ENCODE assay signal across 17 cellular contexts in genomic region chr15:82964890-82965289, GRCh38. TPM values are rescaled to one million over a fixed set of nuclear protein-coding genes. Genes with fewer than 3 reads are reported as not detected.
A peak's percentile ranks its signal among the peaks of the same experiment; 100 is the strongest.
DNase-seq lines count a peak whose midpoint lies in the region; ATAC-seq and TF ChIP-seq lines count a peak whose summit lies in the region.
"Had no signal": no experiment of that assay in that cellular context is flagged by ENCODE, and none has a peak within 500 bp of the region (broad histone marks: within the 10 kb centered on the region; RNA-seq: fewer than 3 reads in every experiment).

No MANE protein-coding gene starts in this region.

- 95 to 99% (median 96%) methylated on average over 5 of the region's 5 CpGs for WGBS in psoas muscle, 3 donors

- ATAC-seq in psoas muscle: no peak
- no peak for ATAC-seq in stimulated activated naive CD8-positive, alpha-beta T cell treated with anti-CD3 and anti-CD28 coated beads, Interleukin-15, amount 100 ng/mL, for 72 hours
- ATAC-seq: A549; CD8-positive, alpha-beta T cell had no signal

- no peak overlapping the region for H3K4me3 ChIP-seq in HEK293 (ENCODE audit: low read depth, low read length)
- no peak overlapping the region for H3K4me3 ChIP-seq in psoas muscle
- no peak overlapping the region for H3K4me3 ChIP-seq in skeletal muscle tissue (ENCODE audit: low read length in 3 of 3)
- H3K4me3 ChIP-seq in left ventricle myocardium inferior: no peak overlapping the region
- H3K4me3 ChIP-seq: A549; BLaER1 treated with 17β-estradiol and CSF1 and Interleukin-3, amounts not matched to agents 10 nM and 100 nM had no signal

- CTCF ChIA-PET in HEK293 (lab: Yijun Ruan, JAX): no interaction called here

- intact Hi-C loops in psoas muscle (cut with DNase I) (no loop called here), left ventricle myocardium inferior (cut with micrococcal nuclease) (no loop called here)

- H3K27ac ChIP-seq in HEK293 (ENCODE audit: extremely low read depth, low read depth, low read length) (no peak overlapping the region), psoas muscle (peak overlapping the region; percentile 76), skeletal muscle tissue (ENCODE audit: low read depth, low read length) (peak overlapping the region; percentile 92), left ventricle myocardium inferior (replicated peaks) (no peak overlapping the region)
- H3K27ac ChIP-seq: 22Rv1; A549; BLaER1 treated with 17β-estradiol and CSF1 and Interleukin-3, amounts not matched to agents 10 nM and 100 nM; C4-2B had no signal

- H3K4me1 ChIP-seq in HEK293 (ENCODE audit: control insufficient read depth, insufficient read depth, low read length) (peaks cover 1% of the 10 kb centered on the region), psoas muscle (peaks cover 18% of the 10 kb centered on the region), skeletal muscle tissue (ENCODE audit: control insufficient read depth in 3 of 3, insufficient read depth in 3 of 3, low read length in 3 of 3) (peaks cover 15 to 32% (median 23%) of the 10 kb centered on the region in 3 donors), left ventricle myocardium inferior (peaks cover 10% of the 10 kb centered on the region)
- H3K4me1 ChIP-seq: A549; BLaER1 treated with 17β-estradiol and CSF1 and Interleukin-3, amounts not matched to agents 10 nM and 100 nM; Caco-2 had no signal

- H3K27me3 ChIP-seq in psoas muscle (ENCODE audit: insufficient read depth in 3 of 3, low read length in 2 of 3) (no peaks in the 10 kb centered on the region), skeletal muscle tissue (ENCODE audit: control insufficient read depth in 3 of 3, insufficient read depth in 3 of 3, low read length in 3 of 3) (no peaks in the 10 kb centered on the region), left ventricle myocardium inferior (ENCODE audit: low read depth) (no peaks in the 10 kb centered on the region)
- H3K27me3 ChIP-seq: BLaER1 treated with 17β-estradiol and CSF1 and Interleukin-3, amounts not matched to agents 10 nM and 100 nM had no signal

- H3K9ac ChIP-seq in skeletal muscle tissue (ENCODE audit: low read depth in 1 of 3, low read length in 3 of 3): no peak overlapping the region
- H3K9ac ChIP-seq: BLaER1 treated with 17β-estradiol and CSF1 and Interleukin-3, amounts not matched to agents 10 nM and 100 nM had no signal

- H3K4me3 Mint-ChIP-seq in stimulated activated naive CD8-positive, alpha-beta T cell treated with anti-CD3 and anti-CD28 coated beads, Interleukin-15, amount 100 ng/mL, for 72 hours: no peak overlapping the region
- H3K4me3 Mint-ChIP-seq: B cell; CD4-positive, alpha-beta T cell; CD8-positive, alpha-beta T cell had no signal

- DNase-seq in psoas muscle (no peak), left ventricle myocardium inferior (no peak)
- no peak for DNase-seq in stimulated activated naive CD8-positive, alpha-beta T cell treated with anti-CD3 and anti-CD28 coated beads, Interleukin-15, amount 100 ng/mL, for 72 hours
- DNase-seq: AML-193; Caco-2; Calu3; CD4-positive, alpha-beta T cell; CD8-positive, alpha-beta T cell; DMS79 treated with DMSO at 0.1 percent for 48 hours; GF-D8 had no signal

- H3K36me3 ChIP-seq in HEK293 (ENCODE audit: control insufficient read depth in 2 of 2, insufficient read depth in 1 of 2, low read length in 2 of 2) (no peaks in the 10 kb centered on the region), psoas muscle (ENCODE audit: insufficient read depth in 1 of 2, low read depth in 1 of 2) (no peaks in the 10 kb centered on the region), skeletal muscle tissue (ENCODE audit: control insufficient read depth in 3 of 3, insufficient read depth in 3 of 3, low read length in 3 of 3) (no peaks in the 10 kb centered on the region), left ventricle myocardium inferior (no peaks in the 10 kb centered on the region)
- H3K36me3 ChIP-seq: BLaER1 treated with 17β-estradiol and CSF1 and Interleukin-3, amounts not matched to agents 10 nM and 100 nM had no signal

- no peak overlapping the region for H3K27ac Mint-ChIP-seq in stimulated activated naive CD8-positive, alpha-beta T cell treated with anti-CD3 and anti-CD28 coated beads, Interleukin-15, amount 100 ng/mL, for 72 hours
- H3K27ac Mint-ChIP-seq: B cell; CD4-positive, alpha-beta T cell; CD8-positive, alpha-beta T cell had no signal

- H3K9me3 Mint-ChIP-seq in stimulated activated naive CD8-positive, alpha-beta T cell treated with anti-CD3 and anti-CD28 coated beads, Interleukin-15, amount 100 ng/mL, for 72 hours: no peaks in the 10 kb centered on the region
- H3K9me3 Mint-ChIP-seq: CD4-positive, alpha-beta T cell; CD8-positive, alpha-beta T cell had no signal

- no peaks in the 10 kb centered on the region for H3K27me3 Mint-ChIP-seq in stimulated activated naive CD8-positive, alpha-beta T cell treated with anti-CD3 and anti-CD28 coated beads, Interleukin-15, amount 100 ng/mL, for 72 hours
- H3K27me3 Mint-ChIP-seq: B cell; CD4-positive, alpha-beta T cell had no signal

- H3K4me1 Mint-ChIP-seq in stimulated activated naive CD8-positive, alpha-beta T cell treated with anti-CD3 and anti-CD28 coated beads, Interleukin-15, amount 100 ng/mL, for 72 hours: peaks cover 17% of the 10 kb centered on the region
- H3K4me1 Mint-ChIP-seq: B cell had no signal

- TF ChIP-seq CTCF in HEK293 (tag by site-specific recombination; IDR thresholded peaks at IDR 0.05): no peak
- TF ChIP-seq CTCF in psoas muscle (IDR thresholded peaks at IDR 0.05): no peak
- TF ChIP-seq CTCF in left ventricle myocardium inferior (IDR thresholded peaks at IDR 0.05; ENCODE audit: borderline replicate concordance): no peak

- POLR2A ChIA-PET in HEK293 (lab: Yijun Ruan, JAX): no interaction called here

- no peaks in the 10 kb centered on the region for H3K9me3 ChIP-seq in HEK293 (ENCODE audit: control insufficient read depth, insufficient read depth, low read depth, low read length)
- no peaks in the 10 kb centered on the region for H3K9me3 ChIP-seq in psoas muscle
- no peaks in the 10 kb centered on the region for H3K9me3 ChIP-seq in skeletal muscle tissue (ENCODE audit: control insufficient read depth in 3 of 3, low read length in 3 of 3)
- no peaks in the 10 kb centered on the region for H3K9me3 ChIP-seq in left ventricle myocardium inferior (replicated peaks)
- H3K9me3 ChIP-seq: A549; BLaER1 treated with 17β-estradiol and CSF1 and Interleukin-3, amounts not matched to agents 10 nM and 100 nM; Caco-2 had no signal

TF ChIP-seq in HEK293, 187 proteins besides CTCF, POLR2A, EP300 and RAD21:
- TF ChIP-seq ZNF121 (tag by site-specific recombination; IDR thresholded peaks at IDR 0.05) (peak; percentile 85), ZBTB48 (tag by site-specific recombination; IDR thresholded peaks at IDR 0.05) (no peak)

RNA-seq across cellular contexts. Expression of gene HOMER2, which starts 12.4 kb away (rescaled TPM):
- total RNA-seq in psoas muscle (100 to 1,000 TPM in 2 of 4 donors, 10 to 100 TPM in 2; 53.9 to 119 (median 92.3) TPM), skeletal muscle tissue (11.0 TPM), left ventricle myocardium inferior (48.5 TPM)
- polyA plus RNA-seq in psoas muscle: 10 to 100 TPM; 27.2 to 38.3 (median 36.7) TPM

RNA-seq across cellular contexts. Expression of gene RAMAC, which starts 21.1 kb away (rescaled TPM):
- total RNA-seq in psoas muscle (10 to 100 TPM; 17.0 to 21.8 (median 19.9) TPM), skeletal muscle tissue (26.1 TPM), left ventricle myocardium inferior (13.9 TPM)
- 10 to 100 TPM; 23.8 to 43.3 (median 43.0) TPM for polyA plus RNA-seq in psoas muscle

RNA-seq across cellular contexts. Expression of gene C15orf40, which starts 46.5 kb away (rescaled TPM):
- total RNA-seq in psoas muscle (10 to 100 TPM in 3 of 4 donors, 1 to 10 TPM in 1; 6.3 to 11.4 (median 11.2) TPM), skeletal muscle tissue (18.3 TPM), left ventricle myocardium inferior (10.4 TPM)
- polyA plus RNA-seq in psoas muscle: 10 to 100 TPM; 11.3 to 16.2 (median 12.2) TPM

Comparison
In these comparisons a context has a peak if more than half of its experiments do, and no peak if none do; other contexts are left out.
1. H3K27ac ChIP-seq: peak in psoas muscle (single experiment) and skeletal muscle tissue (single experiment); none in HEK293 (single experiment) and left ventricle myocardium inferior (single experiment).